24 cellular contexts compared by ENCODE assay signal in genomic region chr2:24411488-24412146, GRCh38. TPM values are rescaled to one million over a fixed set of nuclear protein-coding genes. Genes with fewer than 3 reads are reported as not detected.
A peak's percentile ranks its signal among the peaks of the same experiment; 100 is the strongest.
DNase-seq lines count a peak whose midpoint lies in the region; ATAC-seq, FAIRE-seq and TF ChIP-seq lines count a peak whose summit lies in the region.
"Had no signal": no experiment of that assay in that cellular context is flagged by ENCODE, and none has a peak within 500 bp of the region (broad histone marks: within the 10 kb centered on the region; RNA-seq: fewer than 3 reads in every experiment).

No MANE protein-coding gene starts in this region.

- H3K4me1 ChIP-seq in HepG2 (ENCODE audit: insufficient read depth, low read length): 0 out of 2 replicates have a peak, but pooled peaks cover 4% of the 10 kb centered on the region
- H3K4me1 ChIP-seq in right lobe of liver: no peaks in the 10 kb centered on the region
- no peaks in the 10 kb centered on the region for H3K4me1 ChIP-seq in PC-3 (ENCODE audit: insufficient read depth, low read length)
- H3K4me1 ChIP-seq in Peyer's patch: no peaks in the 10 kb centered on the region
- H3K4me1 ChIP-seq: upper lobe of right lung had no signal

- H3K36me3 ChIP-seq in HepG2 (replicated peaks in 1 of 2; ENCODE audit: control insufficient read depth in 1 of 2, insufficient read depth in 2 of 2, low read length in 2 of 2) (no peaks in the 10 kb centered on the region), right lobe of liver (no peaks in the 10 kb centered on the region), PC-3 (ENCODE audit: low read depth, low read length) (no peaks in the 10 kb centered on the region), Peyer's patch (no peaks in the 10 kb centered on the region)
- H3K36me3 ChIP-seq: heart right ventricle, upper lobe of right lung had no signal

- intact Hi-C loops in HepG2 (cut with micrococcal nuclease; ENCODE audit: unreplicated experiment) (loop anchor here (5.0 kb wide), 1 partner anchor 81 kb away; the partner anchor contains the start of gene NCOA1), right lobe of liver (cut with DNase I) (loop anchor here in 1 of 2 donors (5.0 kb wide), 1 partner anchor 421 kb away; no protein-coding TSS in a partner anchor), PC-3 (cut with micrococcal nuclease) (loop anchor here (5.0 to 10.0 kb wide), 2 partner anchors 513 to 786 kb away; partner anchors contain the start of gene ADCY3)

- 16% methylated on average over 4 of the region's 4 CpGs for WGBS in HepG2 (ENCODE audit: low lambda C conversion rate)
- WGBS in right lobe of liver (ENCODE audit: insufficient coverage, low coverage, low lambda C conversion rate, missing lambda C conversion rate): 92% methylated on average over 3 of the region's 4 CpGs

- H3K9ac ChIP-seq in HepG2 (ENCODE audit: insufficient read depth, low read depth, low read length) (no peak overlapping the region), PC-3 (ENCODE audit: low read length) (no peak overlapping the region)

- ATAC-seq in HepG2: no peak
- no peak for ATAC-seq in right lobe of liver
- ATAC-seq in PC-3: no peak
- ATAC-seq: heart right ventricle, Right ventricle myocardium inferior, upper lobe of right lung, WTC11 had no signal

- no peak for FAIRE-seq in HepG2 (lab: Jason Lieb, UNC)
- FAIRE-seq: A204.1, astrocyte, GM19239, small intestine had no signal

- H4K20me1 ChIP-seq in HepG2 (ENCODE audit: insufficient read depth, low read length) (no peaks in the 10 kb centered on the region), PC-3 (ENCODE audit: low read length) (no peaks in the 10 kb centered on the region)

- TF ChIP-seq RAD21 in HepG2 (CRISPR knock-in tag; IDR thresholded peaks at IDR 0.05): no peak

- no TSS peak for BruUV-seq in HepG2 (replicated peaks; lab: Mats Ljungman, UMichigan)
- no TSS peak for BruUV-seq in PC-3 (replicated peaks; lab: Mats Ljungman, UMichigan)

- H3K9me2 ChIP-seq in PC-3 (replicated peaks; ENCODE audit: low read length): no peaks in the 10 kb centered on the region

- H3K4me2 ChIP-seq in HepG2 (ENCODE audit: low read depth, low read length): no peak overlapping the region
- H3K4me2 ChIP-seq in PC-3 (ENCODE audit: low read length): no peak overlapping the region

- TF ChIP-seq POLR2A in HepG2 (IDR thresholded peaks at IDR 0.05; ENCODE audit: insufficient read depth in 1 of 2, low read depth in 2 of 2, low read length in 2 of 2) (no peak), right lobe of liver (IDR thresholded peaks at IDR 0.05) (no peak), erythroblast (IDR thresholded peaks at IDR 0.05; ENCODE audit: low read length) (no peak), Peyer's patch (IDR thresholded peaks at IDR 0.05) (no peak)

- POLR2A ChIA-PET in HepG2 (lab: Yijun Ruan, JAX): no interaction called here
- POLR2A ChIA-PET in PC-3 (lab: Charles Lee; ENCODE audit: unreplicated experiment): no interaction called here

- TF ChIP-seq CTCF in HepG2 (CRISPR knock-in tag; IDR thresholded peaks at IDR 0.05) (no peak), right lobe of liver (IDR thresholded peaks at IDR 0.05) (no peak), PC-3 (conservative IDR thresholded peaks at IDR 0.05; ENCODE audit: low read depth, low read length) (no peak), Peyer's patch (IDR thresholded peaks at IDR 0.05) (no peak)

- H3K27ac ChIP-seq in HepG2 (ENCODE audit: extremely low read length, insufficient read depth, low read length) (no peak overlapping the region), right lobe of liver (no peak overlapping the region), PC-3 (ENCODE audit: low read length) (no peak overlapping the region), Peyer's patch (no peak overlapping the region)
- H3K27ac ChIP-seq: heart right ventricle, upper lobe of right lung had no signal

- H3K9me3 ChIP-seq in HepG2 (ENCODE audit: low read length): no peaks in the 10 kb centered on the region
- H3K9me3 ChIP-seq in right lobe of liver: no peaks in the 10 kb centered on the region
- no peaks in the 10 kb centered on the region for H3K9me3 ChIP-seq in PC-3 (ENCODE audit: low read length)
- H3K9me3 ChIP-seq in Peyer's patch: no peaks in the 10 kb centered on the region
- H3K9me3 ChIP-seq: heart right ventricle, upper lobe of right lung had no signal

- CTCF ChIA-PET in HepG2 (lab: Yijun Ruan, JAX; ENCODE audit: low intra/inter-chr PET ratio, low total read pairs) (interaction anchor here (3.3 kb wide), 1 partner anchor 415 kb away, joined by 43 read pairs; no protein-coding TSS in a partner anchor), PC-3 (lab: Charles Lee) (no interaction called here)

- no peaks in the 10 kb centered on the region for H3F3A ChIP-seq in PC-3 (ENCODE audit: low read length, unreplicated experiment)

- no peak overlapping the region for H2AFZ ChIP-seq in HepG2 (ENCODE audit: low read length)
- 0 out of 2 replicates have a peak overlapping the region, but pooled peaks have one; percentile 13 for H2AFZ ChIP-seq in PC-3 (ENCODE audit: low read length)

- no peak for DNase-seq in HepG2 (ENCODE audit: low spot score)
- DNase-seq in right lobe of liver: no peak
- no peak for DNase-seq in PC-3
- DNase-seq in erythroblast (lab: John Stamatoyannopoulos, UW): peak; percentile 25 to 40
- DNase-seq in activated effector memory CD4-positive, alpha-beta T cell treated with Interleukin-2 at 50 U/mL for 16 hours: no peak
- DNase-seq in NCI-H526 (lab: John Stamatoyannopoulos, UW): no peak
- no peak for DNase-seq in Peyer's patch
- no peak for DNase-seq in DMS79 (lab: John Stamatoyannopoulos, UW)
- DNase-seq: COR-L47; EL; foreskin fibroblast; heart right ventricle; KBM-7; NCI-H187; NCI-H526 treated with DMSO at 0.1 percent for 48 hours; small intestine; stimulated activated CD4-positive, alpha-beta T cell treated with anti-CD3 and anti-CD28 coated beads, Interleukin-1b, Interleukin-23, amount 100 ng/mL, for 48 hours; T1000; upper lobe of right lung had no signal

- H3K27me3 ChIP-seq in HepG2 (ENCODE audit: control insufficient read depth in 1 of 2, insufficient read depth in 2 of 2, low read length in 2 of 2) (no peaks in the 10 kb centered on the region), right lobe of liver (no peaks in the 10 kb centered on the region), PC-3 (ENCODE audit: low read length) (no peaks in the 10 kb centered on the region), Peyer's patch (no peaks in the 10 kb centered on the region)
- H3K27me3 ChIP-seq: upper lobe of right lung had no signal

- H3K4me3 ChIP-seq in HepG2 (replicated peaks in 1 of 3; ENCODE audit: insufficient read depth in 1 of 3, low read depth in 2 of 3, low read length in 3 of 3) (no peak overlapping the region), right lobe of liver (no peak overlapping the region), PC-3 (ENCODE audit: low read length) (no peak overlapping the region), Peyer's patch (no peak overlapping the region)
- H3K4me3 ChIP-seq: heart right ventricle, upper lobe of right lung had no signal

- TF ChIP-seq EP300 in HepG2 (IDR thresholded peaks at IDR 0.05; ENCODE audit: low read depth in 2 of 2, low read length in 2 of 2) (no peak), HepG2 (CRISPR knock-in tag; IDR thresholded peaks at IDR 0.05; ENCODE audit: borderline replicate concordance) (no peak)

- in situ Hi-C loops in HepG2 (cut with HindIII; ENCODE audit: extremely low pct_ligation_motif_present, low pct_unique_long_range_greater_than_20kb): loop anchor here (25.0 kb wide), 1 partner anchor 726 kb away; no protein-coding TSS in a partner anchor

- no peaks in the 10 kb centered on the region for H3K79me2 ChIP-seq in HepG2 (ENCODE audit: insufficient read depth, low read length)
- no peaks in the 10 kb centered on the region for H3K79me2 ChIP-seq in PC-3 (ENCODE audit: low read length)

RNA-seq across cellular contexts. Expression of gene ITSN2, which starts 51.3 kb away (rescaled TPM):
- total RNA-seq in HepG2 (2016; rRNA removed; fragmentation: Illumina TruSeq; extraction: Trizol): 26.6 and 33.4 TPM in 2 replicates
- total RNA-seq in HepG2 (2016; cell fraction: cytosol; rRNA removed; fragmentation: Illumina TruSeq; extraction: Trizol; ENCODE audit: low read depth): 3.5 and 3.9 TPM in 2 replicates
- total RNA-seq in HepG2 (2016; cell fraction: insoluble cytoplasmic fraction; rRNA removed; fragmentation: Illumina TruSeq; extraction: Trizol): 25.9 and 29.3 TPM in 2 replicates
- total RNA-seq in HepG2 (2016; cell fraction: membrane; rRNA removed; fragmentation: Illumina TruSeq; extraction: Trizol): 11.7 and 12.0 TPM in 2 replicates
- 31.8 and 37.1 TPM in 2 replicates for total RNA-seq in HepG2 (2016; cell fraction: nucleus; rRNA removed; fragmentation: Illumina TruSeq; extraction: Trizol)
- 22.4 and 26.0 TPM in 2 replicates for polyA plus RNA-seq in HepG2 (2011; rRNA removed)
- 10.9 and 13.6 TPM in 2 replicates for polyA plus RNA-seq in HepG2 (2011; cell fraction: cytosol; rRNA removed)
- 38.3 and 45.6 TPM in 2 replicates for polyA plus RNA-seq in HepG2 (2011; cell fraction: nucleus; rRNA removed)
- polyA plus RNA-seq in HepG2 (2012): 18.4 and 19.9 TPM in 2 replicates
- 0.83 and 1.1 TPM in 2 replicates for polyA plus RNA-seq in HepG2 (2016; cell fraction: cytosol; fragmentation: Illumina TruSeq; extraction: Trizol; ENCODE audit: low read depth)
- 21.8 and 23.6 TPM in 2 replicates for polyA plus RNA-seq in HepG2 (2016; cell fraction: insoluble cytoplasmic fraction; fragmentation: Illumina TruSeq; extraction: Trizol; ENCODE audit: low read depth)
- polyA plus RNA-seq in HepG2 (2016; cell fraction: membrane; fragmentation: Illumina TruSeq; extraction: Trizol; ENCODE audit: low read depth): 3.7 and 3.8 TPM in 2 replicates
- polyA plus RNA-seq in HepG2 (2016; cell fraction: nucleus; fragmentation: Illumina TruSeq; extraction: Trizol; ENCODE audit: insufficient read depth, low read depth): 38.0 and 42.0 TPM in 2 replicates
- polyA minus RNA-seq in HepG2 (2011; rRNA and poly(A)+ RNA removed; ENCODE audit: low replicate concordance): 41.6 and 48.2 TPM in 2 replicates
- polyA minus RNA-seq in HepG2 (2011; cell fraction: cytosol; rRNA and poly(A)+ RNA removed): 16.7 and 18.5 TPM in 2 replicates
- polyA minus RNA-seq in HepG2 (2011; cell fraction: nucleus; rRNA and poly(A)+ RNA removed): 54.3 and 55.9 TPM in 2 replicates
- total RNA-seq in right lobe of liver: 10 to 100 TPM; 22.6 to 34.1 (median 28.9) TPM
- 21.9 and 37.3 TPM in 2 replicates for total RNA-seq in PC-3 (2014; rRNA removed)
- 100 to 1,000 TPM in 1 of 4 donors, 10 to 100 TPM in 3; 35.6 to 112 (median 46.4) TPM for total RNA-seq in Peyer's patch

Comparison
In these comparisons a context has a peak if more than half of its experiments do, and no peak if none do; other contexts are left out.
1. DNase-seq: peak in erythroblast (2 of 2); none in HepG2 (single experiment), right lobe of liver (0 of 3), PC-3 (single experiment), activated effector memory CD4-positive, alpha-beta T cell treated with Interleukin-2 at 50 U/mL for 16 hours (single experiment), NCI-H526 (0 of 2), Peyer's patch (0 of 3) and DMS79 (single experiment).